In the genomic region with DNA sequence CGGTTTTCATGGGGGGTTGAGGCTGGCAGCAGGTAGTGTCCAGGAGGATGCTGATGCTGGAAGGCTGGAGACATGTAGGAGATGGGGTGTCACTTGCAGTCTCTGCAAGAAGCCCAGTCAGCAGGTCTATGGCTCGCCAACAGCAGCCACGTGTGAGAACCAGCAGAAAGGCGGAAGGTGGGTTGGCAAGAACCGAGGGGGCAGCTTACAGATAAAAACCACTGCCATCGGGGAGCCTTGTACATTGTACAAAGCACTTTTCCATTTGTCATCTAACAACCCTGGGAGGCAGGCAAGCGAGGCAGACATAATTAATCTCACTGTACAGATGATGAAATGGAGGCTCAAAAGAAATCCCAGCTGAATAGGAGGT, we compare ENCODE assay signal across 20 cellular contexts.
DNase-seq lines count a peak whose midpoint lies in the region.
"Had no signal": no experiment of that assay in that cellular context is flagged by ENCODE, and none has a peak within 500 bp of the region (broad histone marks: within the 10 kb centered on the region; RNA-seq: fewer than 3 reads in every experiment).

No MANE protein-coding gene starts in this region.

- H3K79me2 ChIP-seq in GM23248 (ENCODE audit: insufficient read depth): no peaks in the 10 kb centered on the region

- peaks cover 5% of the 10 kb centered on the region; the same call in 1 of the 2 replicates for H3K27me3 ChIP-seq in GM23248 (replicated peaks; ENCODE audit: insufficient read depth)

- H3K27ac ChIP-seq in GM23248: no peak overlapping the region
- H3K27ac ChIP-seq: 22Rv1; A549; BLaER1 treated with 17β-estradiol and CSF1 and Interleukin-3, amounts not matched to agents 10 nM and 100 nM; C4-2B had no signal

- no peaks in the 10 kb centered on the region for H3K9me3 ChIP-seq in GM23248 (ENCODE audit: low read depth)
- H3K9me3 ChIP-seq: A549; BLaER1 treated with 17β-estradiol and CSF1 and Interleukin-3, amounts not matched to agents 10 nM and 100 nM; Caco-2 had no signal

- in situ Hi-C loops in G401 (cut with HindIII; ENCODE audit: low sequenced_read_pairs): no loop called here
- in situ Hi-C loops in GM23248 (cut with MboI): no loop called here

- 61 to 64% methylated on average over 7 of the region's 7 CpGs for WGBS in GM23248 (ENCODE audit: low coverage in 1 of 2, low lambda C conversion rate in 2 of 2, missing lambda C conversion rate in 2 of 2), 2 experiments

- H3K4me3 ChIP-seq in GM23248: no peak overlapping the region
- H3K4me3 ChIP-seq: A549; BLaER1 treated with 17β-estradiol and CSF1 and Interleukin-3, amounts not matched to agents 10 nM and 100 nM; GM12878 had no signal

- H3K9ac ChIP-seq in GM23248: no peak overlapping the region
- H3K9ac ChIP-seq: BLaER1 treated with 17β-estradiol and CSF1 and Interleukin-3, amounts not matched to agents 10 nM and 100 nM had no signal

- H3F3A ChIP-seq in GM23248 (ENCODE audit: insufficient read depth): no peaks in the 10 kb centered on the region

- DNase-seq in G401 (ENCODE audit: low spot score) (peak; percentile 87), NCI-H446 (lab: John Stamatoyannopoulos, UW) (peak; percentile 83 to 84), NCI-H69 (lab: John Stamatoyannopoulos, UW) (peak; percentile 43), medulla oblongata (ENCODE audit: extremely low spot score) (peak; percentile 2), NCI-H82 (lab: John Stamatoyannopoulos, UW) (no peak), activated gamma-delta T cell treated with Interleukin-2 at 50 U/mL for 16 hours (no peak), GM23248 (no peak), amniotic stem cell (lab: John Stamatoyannopoulos, UW) (no peak)
- DNase-seq: AML-193; Caco-2; Calu3; CD4-positive, alpha-beta T cell; CD8-positive, alpha-beta T cell; DMS79 treated with DMSO at 0.1 percent for 48 hours; GDM1 had no signal

- no peak overlapping the region for H3K4me2 ChIP-seq in GM23248 (ENCODE audit: unreplicated experiment)
- H3K4me2 ChIP-seq: A549; BLaER1 treated with 17β-estradiol and CSF1 and Interleukin-3, amounts not matched to agents 10 nM and 100 nM had no signal

- no peaks in the 10 kb centered on the region for H3K9me2 ChIP-seq in GM23248 (ENCODE audit: insufficient read depth)

- H4K20me1 ChIP-seq in GM23248 (ENCODE audit: insufficient read depth): no peaks in the 10 kb centered on the region
- H4K20me1 ChIP-seq: BLaER1 treated with 17β-estradiol and CSF1 and Interleukin-3, amounts not matched to agents 10 nM and 100 nM had no signal

- H3K4me1 ChIP-seq in GM23248 (ENCODE audit: insufficient read depth): no peaks in the 10 kb centered on the region
- H3K4me1 ChIP-seq: A549, Caco-2 had no signal

- no peaks in the 10 kb centered on the region for H3K36me3 ChIP-seq in GM23248 (ENCODE audit: low read depth)
- H3K36me3 ChIP-seq: BLaER1 treated with 17β-estradiol and CSF1 and Interleukin-3, amounts not matched to agents 10 nM and 100 nM had no signal

- H2AFZ ChIP-seq in GM23248: no peak overlapping the region

Comparison
In these comparisons a context has a peak if more than half of its experiments do, and no peak if none do; other contexts are left out.
1. DNase-seq: peak in G401 (single experiment), NCI-H446 (2 of 2), NCI-H69 (single experiment) and medulla oblongata (single experiment); none in NCI-H82 (single experiment), activated gamma-delta T cell treated with Interleukin-2 at 50 U/mL for 16 hours (single experiment), GM23248 (single experiment) and amniotic stem cell (single experiment).